In genomic region chr15:71629147-71629760, GRCh38 we compare ENCODE assay signal across 17 cellular contexts.
DNase-seq lines count a peak whose midpoint lies in the region; ATAC-seq, FAIRE-seq and TF ChIP-seq lines count a peak whose summit lies in the region.
"Had no signal": no experiment of that assay in that cellular context is flagged by ENCODE, and none has a peak within 500 bp of the region (broad histone marks: within the 10 kb centered on the region; RNA-seq: fewer than 3 reads in every experiment).

No MANE protein-coding gene starts in this region.

- no peak for TF ChIP-seq EP300 in H1 (IDR thresholded peaks at IDR 0.05; ENCODE audit: borderline replicate concordance in 1 of 2, low read depth in 2 of 2, low read length in 2 of 2)

- no peaks in the 10 kb centered on the region for H3K23me2 ChIP-seq in H1 (ENCODE audit: low read depth, low read length)

- H2BK5ac ChIP-seq in H1 (ENCODE audit: low read depth, low read length) (no peak overlapping the region), mesendoderm (ENCODE audit: low read length) (no peak overlapping the region)

- H3K4me3 ChIP-seq in H1 (ENCODE audit: extremely low read depth in 1 of 4, insufficient read depth in 2 of 4, low read depth in 3 of 4, low read length in 4 of 4) (no peak overlapping the region), mesendoderm (ENCODE audit: low read length) (no peak overlapping the region), stomach smooth muscle (ENCODE audit: low read length in 2 of 2) (no peak overlapping the region)
- H3K4me3 ChIP-seq: BLaER1 treated with 17β-estradiol and CSF1 and Interleukin-3, amounts not matched to agents 10 nM and 100 nM; GM23248; K562 had no signal

- TF ChIP-seq POLR2A in H1 (IDR thresholded peaks at IDR 0.05; ENCODE audit: control extremely low read depth in 1 of 2, low read depth in 2 of 2, low read length in 2 of 2): no peak

- H3K4me2 ChIP-seq in H1 (ENCODE audit: insufficient read depth in 1 of 2, low read depth in 2 of 2, low read length in 2 of 2) (no peak overlapping the region), mesendoderm (ENCODE audit: low read length) (no peak overlapping the region)
- H3K4me2 ChIP-seq: BLaER1 treated with 17β-estradiol and CSF1 and Interleukin-3, amounts not matched to agents 10 nM and 100 nM had no signal

- no peak overlapping the region for H4K8ac ChIP-seq in H1 (ENCODE audit: extremely low read depth, insufficient read depth, low read length)
- no peak overlapping the region for H4K8ac ChIP-seq in mesendoderm (ENCODE audit: low read depth, low read length)

- H3K23ac ChIP-seq in H1 (ENCODE audit: insufficient read length): no peak overlapping the region
- H3K23ac ChIP-seq in mesendoderm (ENCODE audit: low read length): no peak overlapping the region

- H2BK120ac ChIP-seq in H1 (replicated peaks; ENCODE audit: low read depth, low read length) (no peak overlapping the region), mesendoderm (ENCODE audit: low read depth, low read length) (no peak overlapping the region)

- CTCF ChIA-PET in H1 (lab: Charles Lee; ENCODE audit: partially characterized antibody): interaction anchor here (0.7 to 2.3 kb wide), 9 partner anchors 9 to 370 kb away, joined by 3 to 9 read pairs (median 4); no protein-coding TSS in a partner anchor

- H2AK5ac ChIP-seq in H1 (ENCODE audit: low read depth, low read length) (no peak overlapping the region), mesendoderm (ENCODE audit: low read length) (no peak overlapping the region)

- H3K9me3 ChIP-seq in H1 (ENCODE audit: insufficient read depth in 2 of 2, low read depth in 1 of 2, low read length in 1 of 2): no peaks in the 10 kb centered on the region
- no peaks in the 10 kb centered on the region for H3K9me3 ChIP-seq in stomach smooth muscle (ENCODE audit: control insufficient read depth in 2 of 2, low read length in 2 of 2)
- H3K9me3 ChIP-seq: BLaER1 treated with 17β-estradiol and CSF1 and Interleukin-3, amounts not matched to agents 10 nM and 100 nM had no signal

- H2AFZ ChIP-seq in H1 (ENCODE audit: low read length): no peak overlapping the region
- H2AFZ ChIP-seq: GM23248 had no signal

- H3K18ac ChIP-seq in H1 (ENCODE audit: extremely low read depth, low read length): no peak overlapping the region
- H3K18ac ChIP-seq in mesendoderm (ENCODE audit: low read length): no peak overlapping the region

- H3K79me2 ChIP-seq in H1 (ENCODE audit: control insufficient read depth in 1 of 2, insufficient read depth in 2 of 2, low read length in 2 of 2) (no peaks in the 10 kb centered on the region), mesendoderm (ENCODE audit: control insufficient read depth, insufficient read depth, low read length) (no peaks in the 10 kb centered on the region)

- H3K9ac ChIP-seq in H1 (replicated peaks in 1 of 4; ENCODE audit: extremely low read depth in 1 of 4, low read depth in 3 of 4, low read length in 3 of 4): no peak overlapping the region
- H3K9ac ChIP-seq in mesendoderm (ENCODE audit: low read length): no peak overlapping the region
- H3K9ac ChIP-seq in stomach smooth muscle (ENCODE audit: low read length in 2 of 2): no peak overlapping the region
- H3K9ac ChIP-seq: BLaER1 treated with 17β-estradiol and CSF1 and Interleukin-3, amounts not matched to agents 10 nM and 100 nM; GM23248 had no signal

- no peak overlapping the region for H4K91ac ChIP-seq in H1 (replicated peaks; ENCODE audit: insufficient read length, low read length)

- peaks cover 3% of the 10 kb centered on the region for H3K27me3 Mint-ChIP-seq in endothelial cell (ENCODE audit: unreplicated experiment)

- H4K5ac ChIP-seq in H1 (ENCODE audit: insufficient read length, low read depth, low read length) (no peak overlapping the region), mesendoderm (ENCODE audit: low read length) (no peak overlapping the region)

- H3K4me3 Mint-ChIP-seq in endothelial cell (ENCODE audit: unreplicated experiment): no peak overlapping the region
- H3K4me3 Mint-ChIP-seq: CD8-positive, alpha-beta memory T cell had no signal

- peaks cover 13% of the 10 kb centered on the region for H3K4me1 Mint-ChIP-seq in endothelial cell (ENCODE audit: unreplicated experiment)
- H3K4me1 Mint-ChIP-seq: CD8-positive, alpha-beta memory T cell had no signal

- H2BK15ac ChIP-seq in H1 (ENCODE audit: low read length) (no peak overlapping the region), mesendoderm (replicated peaks; ENCODE audit: low read depth) (no peak overlapping the region)

- H3K4me1 ChIP-seq in H1 (replicated peaks in 1 of 4; ENCODE audit: control insufficient read depth in 3 of 4, insufficient read depth in 4 of 4, low read length in 3 of 4): peaks cover 0 to 7% (median 2%) of the 10 kb centered on the region in 4 experiments; a peak in 3 of 7 replicates
- peaks cover 10% of the 10 kb centered on the region for H3K4me1 ChIP-seq in mesendoderm (ENCODE audit: control insufficient read depth, low read depth, low read length)
- peaks cover 8% of the 10 kb centered on the region for H3K4me1 ChIP-seq in stomach smooth muscle (ENCODE audit: control insufficient read depth, insufficient read depth, low read length)
- H3K4me1 ChIP-seq: BLaER1 treated with 17β-estradiol and CSF1 and Interleukin-3, amounts not matched to agents 10 nM and 100 nM had no signal

- H4K20me1 ChIP-seq in H1 (replicated peaks in 1 of 2; ENCODE audit: control insufficient read depth in 1 of 2, insufficient read depth in 2 of 2, low read length in 2 of 2): no peaks in the 10 kb centered on the region
- H4K20me1 ChIP-seq: BLaER1 treated with 17β-estradiol and CSF1 and Interleukin-3, amounts not matched to agents 10 nM and 100 nM had no signal

- POLR2A ChIA-PET in H1 (lab: Charles Lee; ENCODE audit: partially characterized antibody): no interaction called here

- no peaks in the 10 kb centered on the region for H3K9me3 Mint-ChIP-seq in endothelial cell (ENCODE audit: unreplicated experiment)

- peak; percentile 11 for ATAC-seq in left ventricle myocardium superior
- no peak for ATAC-seq in HG02763 (IDR thresholded peaks at IDR 0.05; ENCODE audit: unreplicated experiment)
- ATAC-seq: K562 had no signal

- H3K27ac Mint-ChIP-seq in endothelial cell (ENCODE audit: unreplicated experiment): no peak overlapping the region
- H3K27ac Mint-ChIP-seq: CD8-positive, alpha-beta memory T cell had no signal

- H3K56ac ChIP-seq in H1 (replicated peaks; ENCODE audit: insufficient read length, low read depth, low read length) (no peak overlapping the region), mesendoderm (ENCODE audit: low read length) (peak overlapping the region; percentile 20)

- H3K36me3 ChIP-seq in H1 (ENCODE audit: control insufficient read depth in 2 of 4, insufficient read depth in 4 of 4, low read length in 3 of 4) (no peaks in the 10 kb centered on the region), mesendoderm (ENCODE audit: control insufficient read depth, insufficient read depth, low read length) (no peaks in the 10 kb centered on the region), stomach smooth muscle (ENCODE audit: control insufficient read depth in 2 of 2, insufficient read depth in 2 of 2, low read length in 2 of 2) (no peaks in the 10 kb centered on the region)
- H3K36me3 ChIP-seq: BLaER1 treated with 17β-estradiol and CSF1 and Interleukin-3, amounts not matched to agents 10 nM and 100 nM had no signal

- peak overlapping the region; percentile 9; the same call in 1 of the 2 replicates for H2BK20ac ChIP-seq in H1 (ENCODE audit: low read length)

- peak in 2 of 3 experiments; percentile 5 to 6; a peak in 2 of 4 replicates for TF ChIP-seq CTCF in H1 (IDR thresholded peaks at IDR 0.05; ENCODE audit: control extremely low read depth in 1 of 3, insufficient read depth in 1 of 3, low read depth in 1 of 3, low read length in 3 of 3)
- no peak for TF ChIP-seq CTCF in endothelial cell (IDR thresholded peaks at IDR 0.05; ENCODE audit: unreplicated experiment)

- H3K27ac ChIP-seq in H1 (ENCODE audit: low read depth, low read length): no peak overlapping the region
- H3K27ac ChIP-seq in mesendoderm (ENCODE audit: low read depth, low read length): no peak overlapping the region
- H3K27ac ChIP-seq in stomach smooth muscle (ENCODE audit: low read length): peak overlapping the region; percentile 18
- H3K27ac ChIP-seq: BLaER1 treated with 17β-estradiol and CSF1 and Interleukin-3, amounts not matched to agents 10 nM and 100 nM; GM23248 had no signal

- TF ChIP-seq RAD21 in H1 (IDR thresholded peaks at IDR 0.05 in 1 of 2, conservative IDR thresholded peaks at IDR 0.05 in 1 of 2; ENCODE audit: low read depth in 2 of 2, low read length in 2 of 2): no peak

- intact Hi-C loops in left ventricle myocardium superior (cut with micrococcal nuclease) (no loop called here), cardiac septum (cut with DNase I) (no loop called here)

- peak overlapping the region; percentile 22; the same call in 1 of the 2 replicates for H2BK12ac ChIP-seq in H1 (ENCODE audit: low read depth, low read length)

- H3K14ac ChIP-seq in H1 (ENCODE audit: insufficient read length): no peak overlapping the region

- 88% methylated on average over 7 of the region's 8 CpGs; no CpG with 5 or more reads in 1 of the 2 experiments for WGBS in H1 (ENCODE audit: extremely low coverage in 1 of 2, insufficient coverage in 1 of 2, insufficient read length in 1 of 2, insufficient replicate concordance in 2 of 2, low coverage in 1 of 2, low lambda C conversion rate in 2 of 2, missing lambda C conversion rate in 1 of 2), 2 experiments
- no CpG with 5 or more reads among the region's 8 CpGs for WGBS in mesendoderm (ENCODE audit: extremely low coverage, insufficient coverage, low lambda C conversion rate)

- DNase-seq in left ventricle myocardium superior: no peak
- no peak for DNase-seq in cardiac septum (ENCODE audit: low spot score)
- no peak for DNase-seq in H1 (ENCODE audit: low read depth in 1 of 2, low spot score in 2 of 2)
- peak; percentile 54 for DNase-seq in mesendoderm
- DNase-seq in T-helper 9 cell: no peak
- no peak for DNase-seq in endothelial cell (ENCODE audit: low spot score)
- DNase-seq: CD8-positive, alpha-beta memory T cell; GM23248; NCI-H1694; NCI-H226; SHP77 treated with DMSO at 0.1 percent for 48 hours had no signal

- no peaks in the 10 kb centered on the region for H3K27me3 ChIP-seq in H1 (replicated peaks in 1 of 4; ENCODE audit: control insufficient read depth in 3 of 4, extremely low read depth in 1 of 4, insufficient read depth in 3 of 4, low read length in 3 of 4)
- H3K27me3 ChIP-seq in mesendoderm (ENCODE audit: insufficient read depth, low read length, poor library complexity): no peaks in the 10 kb centered on the region
- H3K27me3 ChIP-seq in stomach smooth muscle (ENCODE audit: control insufficient read depth in 1 of 2, insufficient read depth in 2 of 2, low read length in 2 of 2): no peaks in the 10 kb centered on the region
- H3K27me3 ChIP-seq: BLaER1 treated with 17β-estradiol and CSF1 and Interleukin-3, amounts not matched to agents 10 nM and 100 nM had no signal

- no peaks in the 10 kb centered on the region for H3K36me3 Mint-ChIP-seq in endothelial cell (ENCODE audit: low read depth, unreplicated experiment)
- H3K36me3 Mint-ChIP-seq: CD8-positive, alpha-beta memory T cell had no signal

- H3K4ac ChIP-seq in H1 (replicated peaks; ENCODE audit: insufficient read length, low read depth, low read length): no peak overlapping the region
- no peak overlapping the region for H3K4ac ChIP-seq in mesendoderm (ENCODE audit: low read depth, low read length)

- no peak for FAIRE-seq in H1 (lab: Jason Lieb, UNC)
- FAIRE-seq: GM12892, GM18507, K562 had no signal

- H3K79me1 ChIP-seq in H1 (ENCODE audit: low read depth, low read length) (no peaks in the 10 kb centered on the region), mesendoderm (ENCODE audit: low read length) (no peaks in the 10 kb centered on the region)
